In genomic region chr17:76219670-76220383, GRCh38 we compare ENCODE assay signal across 8 cellular contexts.
"Had no signal": no experiment of that assay in that cellular context is flagged by ENCODE, and none has a peak within 500 bp of the region (broad histone marks: within the 10 kb centered on the region; RNA-seq: fewer than 3 reads in every experiment).

No MANE protein-coding gene starts in this region.

- H3K27ac Mint-ChIP-seq: activated T-helper 1 cell treated with anti-CD3 and anti-CD28 coated beads, Interleukin-12 subunit alpha, Interleukin-12 subunit beta, Interleukin-2, Interleukin-4 antibody, amounts not matched to agents 30 ng/mL and 10 ng/mL and 1 ng/mL, durations not matched to agents 14 hours and 24 hours and 36 hours had no signal

- H3K27ac ChIP-seq: heart left ventricle, sigmoid colon, SJCRH30 had no signal

- H3K4me3 Mint-ChIP-seq: activated T-helper 1 cell treated with anti-CD3 and anti-CD28 coated beads, Interleukin-12 subunit alpha, Interleukin-12 subunit beta, Interleukin-2, Interleukin-4 antibody, amounts not matched to agents 30 ng/mL and 10 ng/mL and 1 ng/mL, durations not matched to agents 14 hours and 24 hours and 36 hours had no signal

- ATAC-seq: heart left ventricle had no signal

- H3K4me1 ChIP-seq: heart left ventricle, sigmoid colon, SJCRH30 had no signal

- H3K9me3 Mint-ChIP-seq: activated T-helper 1 cell treated with anti-CD3 and anti-CD28 coated beads, Interleukin-12 subunit alpha, Interleukin-12 subunit beta, Interleukin-2, Interleukin-4 antibody, amounts not matched to agents 30 ng/mL and 10 ng/mL and 1 ng/mL, durations not matched to agents 14 hours and 24 hours and 36 hours had no signal

- DNase-seq: activated CD4-positive, alpha-beta T cell treated with anti-CD3 and anti-CD28 coated beads for 48 hours; effector CD4-positive, alpha-beta T cell; heart left ventricle; sigmoid colon; SJCRH30; stimulated activated CD4-positive, alpha-beta T cell treated with anti-CD3 and anti-CD28 coated beads, Interleukin-2, amount 100 ng/mL, for 24 hours; stimulated activated naive CD4-positive, alpha-beta T cell treated with Interleukin-2 at 50 U/mL for 16 hours had no signal

- H3K4me3 ChIP-seq: heart left ventricle, sigmoid colon, SJCRH30 had no signal

- H3K9me3 ChIP-seq: heart left ventricle, sigmoid colon, SJCRH30 had no signal

- H3K36me3 ChIP-seq: heart left ventricle, sigmoid colon, SJCRH30 had no signal

- H3K27me3 ChIP-seq: heart left ventricle, sigmoid colon, SJCRH30 had no signal
